In genomic region chr12:24918596-24918995, GRCh38 we compare ENCODE assay signal across 20 cellular contexts. TPM values are rescaled to one million over a fixed set of nuclear protein-coding genes. Genes with fewer than 3 reads are reported as not detected.
DNase-seq lines count a peak whose midpoint lies in the region; ATAC-seq, FAIRE-seq and TF ChIP-seq lines count a peak whose summit lies in the region.
"Had no signal": no experiment of that assay in that cellular context is flagged by ENCODE, and none has a peak within 500 bp of the region (broad histone marks: within the 10 kb centered on the region; RNA-seq: fewer than 3 reads in every experiment).

No MANE protein-coding gene starts in this region.

- no peak overlapping the region for H3K27ac ChIP-seq in endothelial cell of umbilical vein (ENCODE audit: insufficient read depth, low read depth, low read length)
- H3K27ac ChIP-seq: A549 had no signal

- H3K9me3 Mint-ChIP-seq in stimulated activated naive CD8-positive, alpha-beta T cell treated with anti-CD3 and anti-CD28 coated beads, Interleukin-15, Interleukin-2, amounts not matched to agents 100 ng/mL and 50 ng/mL, for 24 hours: no peaks in the 10 kb centered on the region
- peaks cover 0 to 4% of the 10 kb centered on the region in 2 donors for H3K9me3 Mint-ChIP-seq in stimulated activated naive CD8-positive, alpha-beta T cell treated with anti-CD3 and anti-CD28 coated beads, Interleukin-15, amount 100 ng/mL, for 72 hours
- no peaks in the 10 kb centered on the region for H3K9me3 Mint-ChIP-seq in WTC11
- H3K9me3 Mint-ChIP-seq in activated naive CD8-positive, alpha-beta T cell treated with anti-CD3 and anti-CD28 coated beads for 36 hours: peaks cover 7% of the 10 kb centered on the region
- H3K9me3 Mint-ChIP-seq in activated CD4-positive, alpha-beta T cell treated with anti-CD3 and anti-CD28 coated beads, Interleukin-2, amount 10 ng/mL, durations not matched to agents 24 days and 14 days: peaks cover 7% of the 10 kb centered on the region
- H3K9me3 Mint-ChIP-seq: CD4-positive, alpha-beta memory T cell; HFFc6 had no signal

- H3K9me3 ChIP-seq in endothelial cell of umbilical vein (replicated peaks; ENCODE audit: control insufficient read depth, insufficient read depth, low read length): no peaks in the 10 kb centered on the region
- H3K9me3 ChIP-seq: A549, HAP-1 had no signal

- TF ChIP-seq CTCF in WTC11 (IDR thresholded peaks at IDR 0.05) (no peak), endothelial cell of umbilical vein (IDR thresholded peaks at IDR 0.05; ENCODE audit: extremely low read depth in 1 of 2, insufficient read depth in 1 of 2, low read depth in 1 of 2, low read length in 2 of 2) (no peak)

- no peaks in the 10 kb centered on the region for H3K27me3 ChIP-seq in endothelial cell of umbilical vein (ENCODE audit: control insufficient read depth in 2 of 2, insufficient read depth in 2 of 2, low read length in 2 of 2)

- peaks cover 52% of the 10 kb centered on the region for H3K4me1 Mint-ChIP-seq in stimulated activated naive CD8-positive, alpha-beta T cell treated with anti-CD3 and anti-CD28 coated beads, Interleukin-15, Interleukin-2, amounts not matched to agents 100 ng/mL and 50 ng/mL, for 24 hours (ENCODE audit: low read depth)
- peaks cover 49% of the 10 kb centered on the region for H3K4me1 Mint-ChIP-seq in stimulated activated naive CD8-positive, alpha-beta T cell treated with anti-CD3 and anti-CD28 coated beads, Interleukin-15, amount 100 ng/mL, for 72 hours
- peaks cover 43% of the 10 kb centered on the region for H3K4me1 Mint-ChIP-seq in WTC11
- peaks cover 39% of the 10 kb centered on the region for H3K4me1 Mint-ChIP-seq in activated naive CD8-positive, alpha-beta T cell treated with anti-CD3 and anti-CD28 coated beads for 36 hours
- peaks cover 36% of the 10 kb centered on the region for H3K4me1 Mint-ChIP-seq in activated CD4-positive, alpha-beta T cell treated with anti-CD3 and anti-CD28 coated beads, Interleukin-2, amount 10 ng/mL, durations not matched to agents 24 days and 14 days

- DNase-seq in stimulated activated naive CD8-positive, alpha-beta T cell treated with anti-CD3 and anti-CD28 coated beads, Interleukin-15, amount 100 ng/mL, for 72 hours: no peak
- DNase-seq in WTC11 (ENCODE audit: low spot score): no peak
- DNase-seq in endothelial cell of umbilical vein (ENCODE audit: low read depth, low spot score): peak; percentile 60
- DNase-seq in posterior vena cava (ENCODE audit: low spot score): no peak
- DNase-seq in activated naive CD8-positive, alpha-beta T cell treated with anti-CD3 and anti-CD28 coated beads for 36 hours: no peak
- DNase-seq in activated CD4-positive, alpha-beta T cell treated with anti-CD3 and anti-CD28 coated beads, Interleukin-2, amount 10 ng/mL, durations not matched to agents 24 days and 14 days: no peak
- DNase-seq: 8988T; ACHN; C1 segment of cervical spinal cord; Calu3; CD4-positive, alpha-beta memory T cell; COR-L47; DMS53; DMS79 treated with DMSO at 0.1 percent for 48 hours; GF-D8; GOT3; HFFc6 had no signal

- H4K20me1 ChIP-seq in endothelial cell of umbilical vein (replicated peaks; ENCODE audit: control insufficient read depth, extremely low read depth, insufficient read depth, low read length): no peaks in the 10 kb centered on the region

- dilution Hi-C loops in endothelial cell of umbilical vein (cut with MboI; ENCODE audit: extremely low pct_ligation_motif_present, low sequenced_read_pairs): no loop called here

- H3K36me3 Mint-ChIP-seq in stimulated activated naive CD8-positive, alpha-beta T cell treated with anti-CD3 and anti-CD28 coated beads, Interleukin-15, Interleukin-2, amounts not matched to agents 100 ng/mL and 50 ng/mL, for 24 hours (ENCODE audit: low read depth): peaks cover 4% of the 10 kb centered on the region
- peaks cover 2% of the 10 kb centered on the region for H3K36me3 Mint-ChIP-seq in WTC11
- peaks cover 29% of the 10 kb centered on the region for H3K36me3 Mint-ChIP-seq in activated naive CD8-positive, alpha-beta T cell treated with anti-CD3 and anti-CD28 coated beads for 36 hours
- H3K36me3 Mint-ChIP-seq in activated CD4-positive, alpha-beta T cell treated with anti-CD3 and anti-CD28 coated beads, Interleukin-2, amount 10 ng/mL, durations not matched to agents 24 days and 14 days (ENCODE audit: low read depth): peaks cover 7% of the 10 kb centered on the region
- H3K36me3 Mint-ChIP-seq: CD4-positive, alpha-beta memory T cell had no signal

- H3K9ac ChIP-seq in endothelial cell of umbilical vein (replicated peaks; ENCODE audit: extremely low read depth, insufficient read depth, low read length): no peak overlapping the region

- no peak overlapping the region for H3K4me3 ChIP-seq in endothelial cell of umbilical vein (replicated peaks in 1 of 3; ENCODE audit: insufficient read depth in 1 of 3, low read depth in 1 of 3, low read length in 3 of 3)
- H3K4me3 ChIP-seq: A549, HAP-1 had no signal

- no peaks in the 10 kb centered on the region for H3K9me1 ChIP-seq in endothelial cell of umbilical vein (replicated peaks; ENCODE audit: control insufficient read depth, extremely low read depth, insufficient read depth, low read length)

- peaks cover 81% of the 10 kb centered on the region for H3K79me2 ChIP-seq in endothelial cell of umbilical vein (ENCODE audit: control insufficient read depth, insufficient read depth, low read length)

- ATAC-seq in stimulated activated naive CD8-positive, alpha-beta T cell treated with anti-CD3 and anti-CD28 coated beads, Interleukin-15, amount 100 ng/mL, for 72 hours: no peak
- no peak for ATAC-seq in WTC11
- ATAC-seq: A549 had no signal

- H2AFZ ChIP-seq in endothelial cell of umbilical vein (ENCODE audit: low read depth, low read length): no peak overlapping the region

- TF ChIP-seq POLR2A in endothelial cell of umbilical vein (IDR thresholded peaks at IDR 0.05; ENCODE audit: low read depth, low read length): no peak

- peak overlapping the region; percentile 91 for H3K27ac Mint-ChIP-seq in stimulated activated naive CD8-positive, alpha-beta T cell treated with anti-CD3 and anti-CD28 coated beads, Interleukin-15, Interleukin-2, amounts not matched to agents 100 ng/mL and 50 ng/mL, for 24 hours
- H3K27ac Mint-ChIP-seq in stimulated activated naive CD8-positive, alpha-beta T cell treated with anti-CD3 and anti-CD28 coated beads, Interleukin-15, amount 100 ng/mL, for 72 hours: no peak overlapping the region
- H3K27ac Mint-ChIP-seq in WTC11: peak overlapping the region; percentile 41; the same call in 1 of the 2 replicates
- H3K27ac Mint-ChIP-seq in activated naive CD8-positive, alpha-beta T cell treated with anti-CD3 and anti-CD28 coated beads for 36 hours: no peak overlapping the region
- H3K27ac Mint-ChIP-seq in activated CD4-positive, alpha-beta T cell treated with anti-CD3 and anti-CD28 coated beads, Interleukin-2, amount 10 ng/mL, durations not matched to agents 24 days and 14 days: no peak overlapping the region
- H3K27ac Mint-ChIP-seq: CD4-positive, alpha-beta memory T cell; HFFc6 had no signal

- H3K36me3 ChIP-seq in endothelial cell of umbilical vein (ENCODE audit: control insufficient read depth in 2 of 2, extremely low read depth in 1 of 2, insufficient read depth in 2 of 2, low read length in 2 of 2): peaks cover 0 to 2% of the 10 kb centered on the region in 2 experiments
- H3K36me3 ChIP-seq: HAP-1 had no signal

- H3K4me2 ChIP-seq in endothelial cell of umbilical vein (ENCODE audit: insufficient read depth, low read length): peak overlapping the region; percentile 8
- H3K4me2 ChIP-seq: A549 had no signal

- no TSS peak for BruUV-seq in endothelial cell of umbilical vein (replicated peaks; lab: Mats Ljungman, UMichigan)

- no peak overlapping the region for H3K4me3 Mint-ChIP-seq in stimulated activated naive CD8-positive, alpha-beta T cell treated with anti-CD3 and anti-CD28 coated beads, Interleukin-15, Interleukin-2, amounts not matched to agents 100 ng/mL and 50 ng/mL, for 24 hours
- no peak overlapping the region for H3K4me3 Mint-ChIP-seq in stimulated activated naive CD8-positive, alpha-beta T cell treated with anti-CD3 and anti-CD28 coated beads, Interleukin-15, amount 100 ng/mL, for 72 hours
- H3K4me3 Mint-ChIP-seq in WTC11: no peak overlapping the region
- no peak overlapping the region for H3K4me3 Mint-ChIP-seq in activated naive CD8-positive, alpha-beta T cell treated with anti-CD3 and anti-CD28 coated beads for 36 hours
- H3K4me3 Mint-ChIP-seq in activated CD4-positive, alpha-beta T cell treated with anti-CD3 and anti-CD28 coated beads, Interleukin-2, amount 10 ng/mL, durations not matched to agents 24 days and 14 days: no peak overlapping the region
- H3K4me3 Mint-ChIP-seq: CD4-positive, alpha-beta memory T cell; HFFc6 had no signal

- peaks cover 44% of the 10 kb centered on the region for H3K4me1 ChIP-seq in endothelial cell of umbilical vein (ENCODE audit: control insufficient read depth, extremely low read depth, insufficient read depth, low read length)
- H3K4me1 ChIP-seq: A549 had no signal

- POLR2A ChIA-PET in WTC11 (lab: Charles Lee) (no interaction called here), endothelial cell of umbilical vein (lab: Charles Lee) (no interaction called here)

- no peak for FAIRE-seq in endothelial cell of umbilical vein (lab: Jason Lieb, UNC)
- FAIRE-seq: A549 had no signal

- intact Hi-C loops in endothelial cell of umbilical vein (cut with micrococcal nuclease): no loop called here
- intact Hi-C loops in posterior vena cava (cut with DNase I): no loop called here
- intact Hi-C loops in activated CD4-positive, alpha-beta T cell treated with anti-CD3 and anti-CD28 coated beads, Interleukin-2, amount 10 ng/mL, durations not matched to agents 24 days and 14 days (cut with micrococcal nuclease): loop anchor here (5.0 kb wide), 1 partner anchor 134 kb away; a partner anchor contains a TSS

- peaks cover 9% of the 10 kb centered on the region for H3K27me3 Mint-ChIP-seq in stimulated activated naive CD8-positive, alpha-beta T cell treated with anti-CD3 and anti-CD28 coated beads, Interleukin-15, Interleukin-2, amounts not matched to agents 100 ng/mL and 50 ng/mL, for 24 hours
- H3K27me3 Mint-ChIP-seq in stimulated activated naive CD8-positive, alpha-beta T cell treated with anti-CD3 and anti-CD28 coated beads, Interleukin-15, amount 100 ng/mL, for 72 hours: peaks cover 5% of the 10 kb centered on the region
- H3K27me3 Mint-ChIP-seq in WTC11 (ENCODE audit: low read depth): no peaks in the 10 kb centered on the region
- peaks cover 16% of the 10 kb centered on the region for H3K27me3 Mint-ChIP-seq in activated naive CD8-positive, alpha-beta T cell treated with anti-CD3 and anti-CD28 coated beads for 36 hours
- H3K27me3 Mint-ChIP-seq in activated CD4-positive, alpha-beta T cell treated with anti-CD3 and anti-CD28 coated beads, Interleukin-2, amount 10 ng/mL, durations not matched to agents 24 days and 14 days: peaks cover 3% of the 10 kb centered on the region
- H3K27me3 Mint-ChIP-seq: CD4-positive, alpha-beta memory T cell had no signal

- CTCF ChIA-PET in WTC11 (lab: Charles Lee) (no interaction called here), endothelial cell of umbilical vein (lab: Charles Lee) (interaction anchor here (1.3 kb wide), 1 partner anchor 9 kb away, joined by 7 read pairs; no protein-coding TSS in a partner anchor)

RNA-seq across cellular contexts. Expression of gene BCAT1, which starts 30.3 kb away (rescaled TPM):
- 239 to 267 TPM (median 240 TPM) in 3 replicates for total RNA-seq in WTC11 (2021)
- total RNA-seq in endothelial cell of umbilical vein: 267 and 296 TPM in 2 replicates
- 13.5 and 21.6 TPM in 2 replicates for polyA plus RNA-seq in endothelial cell of umbilical vein
- 24.8 and 26.2 TPM in 2 replicates for polyA plus RNA-seq in endothelial cell of umbilical vein (2011; cell fraction: cytosol; rRNA removed)
- polyA plus RNA-seq in endothelial cell of umbilical vein (2011; cell fraction: nucleus; rRNA removed): 32.4 and 41.5 TPM in 2 replicates
- 88.2 and 130 TPM in 2 replicates for polyA plus RNA-seq in endothelial cell of umbilical vein (2012)
- 112 and 113 TPM in 2 replicates for polyA minus RNA-seq in endothelial cell of umbilical vein
- not detected for polyA minus RNA-seq in endothelial cell of umbilical vein (2011; cell fraction: cytosol; rRNA and poly(A)+ RNA removed)
- 87.1 and 122 TPM in 2 replicates for polyA minus RNA-seq in endothelial cell of umbilical vein (2011; cell fraction: nucleus; rRNA and poly(A)+ RNA removed)
- total RNA-seq in posterior vena cava: 10 to 100 TPM; 44.3 to 45.1 TPM
- total RNA-seq in activated naive CD8-positive, alpha-beta T cell treated with anti-CD3 and anti-CD28 coated beads for 36 hours: 10 to 100 TPM; 58.7 to 59.6 TPM
- total RNA-seq in activated CD4-positive, alpha-beta T cell treated with anti-CD3 and anti-CD28 coated beads, Interleukin-2, amount 10 ng/mL, durations not matched to agents 24 days and 14 days: 49.7 and 51.9 TPM in 2 replicates

Comparison
In these comparisons a context has a peak if more than half of its experiments do, and no peak if none do; other contexts are left out.
1. H3K27ac Mint-ChIP-seq: peak in stimulated activated naive CD8-positive, alpha-beta T cell treated with anti-CD3 and anti-CD28 coated beads, Interleukin-15, Interleukin-2, amounts not matched to agents 100 ng/mL and 50 ng/mL, for 24 hours (single experiment) and WTC11 (single experiment); none in stimulated activated naive CD8-positive, alpha-beta T cell treated with anti-CD3 and anti-CD28 coated beads, Interleukin-15, amount 100 ng/mL, for 72 hours (0 of 2), activated naive CD8-positive, alpha-beta T cell treated with anti-CD3 and anti-CD28 coated beads for 36 hours (single experiment) and activated CD4-positive, alpha-beta T cell treated with anti-CD3 and anti-CD28 coated beads, Interleukin-2, amount 10 ng/mL, durations not matched to agents 24 days and 14 days (single experiment).